8 cellular contexts compared by ENCODE assay signal in genomic region chr1:35369922-35370671, GRCh38.
A peak's percentile ranks its signal among the peaks of the same experiment; 100 is the strongest.
DNase-seq lines count a peak whose midpoint lies in the region; ATAC-seq and TF ChIP-seq lines count a peak whose summit lies in the region.

No MANE protein-coding gene starts in this region.

- H3K27ac ChIP-seq in dorsolateral prefrontal cortex, result peak overlapping the region in 56 of 59 donors; percentile 4 to 85 (median 63)

- H3K9me3 Mint-ChIP-seq in naive B cell, result no peaks in the 10 kb centered on the region

- peak overlapping the region in 4 of 6 donors; percentile 34 to 88 (median 67) for H3K27ac Mint-ChIP-seq in naive B cell

- peak; percentile 11 for DNase-seq in CD1c-positive myeloid dendritic cell (ENCODE audit: extremely low spot score)
- peak; percentile 38 for DNase-seq in MV-4-11 (lab: John Stamatoyannopoulos, UW)
- DNase-seq in dorsolateral prefrontal cortex, result peak in 5 of 10 donors; percentile 49 to 72 (median 59)
- DNase-seq in naive B cell, result no peak
- no peak for DNase-seq in posterior vena cava (ENCODE audit: low spot score)
- no peak for DNase-seq in SKM-1 (lab: John Stamatoyannopoulos, UW; ENCODE audit: unreplicated experiment)
- DNase-seq in NCI-H774 (lab: John Stamatoyannopoulos, UW), result no peak

- H3K4me1 Mint-ChIP-seq in naive B cell, result peaks cover 0 to under 1% (median under 1%) of the 10 kb centered on the region in 3 donors

- H3K27me3 Mint-ChIP-seq in naive B cell, result no peaks in the 10 kb centered on the region

- peak in 8 of 56 donors; percentile 3 to 25 (median 18) for TF ChIP-seq CTCF in dorsolateral prefrontal cortex (IDR thresholded peaks at IDR 0.05 in 54 of 56, conservative IDR thresholded peaks at IDR 0.05 in 2 of 56; ENCODE audit: low read depth in 1 of 56, partially characterized antibody in 56 of 56)

- no peak overlapping the region for H3K4me3 Mint-ChIP-seq in naive B cell

- no peak for ATAC-seq in naive B cell (ENCODE audit: low read depth in 2 of 2)
- ATAC-seq in HG03045 (IDR thresholded peaks at IDR 0.05; ENCODE audit: unreplicated experiment), result no peak

- H3K27me3 ChIP-seq in dorsolateral prefrontal cortex, result no peaks in the 10 kb centered on the region

- H3K4me3 ChIP-seq in dorsolateral prefrontal cortex, result peak overlapping the region in 27 of 59 donors; percentile 1 to 38 (median 17)

- intact Hi-C loops in dorsolateral prefrontal cortex (cut with DNase I) (no loop called here), posterior vena cava (cut with DNase I) (no loop called here)

- no peaks in the 10 kb centered on the region for H3K36me3 Mint-ChIP-seq in naive B cell

Comparison
In these comparisons a context has a peak if more than half of its experiments do, and no peak if none do; other contexts are left out.
1. DNase-seq: peak in CD1c-positive myeloid dendritic cell (single experiment) and MV-4-11 (single experiment); none in naive B cell (single experiment), posterior vena cava (single experiment), SKM-1 (single experiment) and NCI-H774 (single experiment).